ENCODE assay signal across 22 cellular contexts in the genomic region with DNA sequence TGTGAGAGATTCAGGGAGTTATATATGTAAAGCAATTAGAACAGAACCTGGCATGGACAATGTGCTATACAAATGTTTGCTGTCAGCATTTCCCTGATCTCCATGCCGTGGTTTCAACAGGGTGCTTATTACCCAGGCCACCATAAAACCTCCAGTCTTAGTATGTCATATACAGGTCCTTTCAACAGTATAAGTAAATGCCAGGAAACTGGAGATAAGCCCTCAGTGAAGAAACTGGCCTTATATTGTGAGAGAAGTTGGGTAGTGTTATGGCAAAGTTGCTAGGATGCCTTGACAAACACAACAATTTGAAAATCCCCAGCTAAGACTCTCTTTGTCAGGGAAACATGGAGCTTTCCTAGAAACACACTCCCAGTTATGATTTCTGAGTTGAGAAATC.
DNase-seq lines count a peak whose midpoint lies in the region; ATAC-seq, FAIRE-seq and TF ChIP-seq lines count a peak whose summit lies in the region.
"Had no signal": no experiment of that assay in that cellular context is flagged by ENCODE, and none has a peak within 500 bp of the region (broad histone marks: within the 10 kb centered on the region; RNA-seq: fewer than 3 reads in every experiment).

No MANE protein-coding gene starts in this region.

- peaks cover 0 to 2% of the 10 kb centered on the region in 2 donors for H3K27me3 Mint-ChIP-seq in natural killer cell (ENCODE audit: low read depth in 2 of 2)
- H3K27me3 Mint-ChIP-seq: stimulated activated naive CD8-positive, alpha-beta T cell treated with anti-CD3 and anti-CD28 coated beads, Interleukin-15, Interleukin-2, amounts not matched to agents 100 ng/mL and 50 ng/mL, for 24 hours had no signal

- H3K9me3 Mint-ChIP-seq in natural killer cell = peaks cover 4 to 6% of the 10 kb centered on the region in 2 donors

- H2BK120ac ChIP-seq in IMR-90 (ENCODE audit: low read depth, low read length) (peak overlapping the region; percentile 61), trophoblast cell (ENCODE audit: insufficient read depth, low read length, poor library complexity) (no peak overlapping the region)

- BruUV-seq in IMR-90 (replicated peaks; lab: Mats Ljungman, UMichigan) = no TSS peak

- H3K27ac ChIP-seq in IMR-90 (ENCODE audit: insufficient read depth, low read length) = no peak overlapping the region
- peak overlapping the region; percentile 84 for H3K27ac ChIP-seq in hepatocyte
- no peak overlapping the region for H3K27ac ChIP-seq in trophoblast cell (ENCODE audit: low read depth, low read length)
- H3K27ac ChIP-seq: KMS-11, RWPE1 had no signal

- H3K56ac ChIP-seq in IMR-90 (ENCODE audit: extremely low read depth, insufficient read depth, low read length) = no peak overlapping the region

- no peak overlapping the region for H3K4me3 Mint-ChIP-seq in natural killer cell
- H3K4me3 Mint-ChIP-seq: stimulated activated naive CD8-positive, alpha-beta T cell treated with anti-CD3 and anti-CD28 coated beads, Interleukin-15, Interleukin-2, amounts not matched to agents 100 ng/mL and 50 ng/mL, for 24 hours had no signal

- TF ChIP-seq CTCF in IMR-90 (conservative IDR thresholded peaks at IDR 0.05; ENCODE audit: low read depth, low read length) (no peak), hepatocyte (IDR thresholded peaks at IDR 0.05; ENCODE audit: poor library complexity) (no peak), GM13977 (IDR thresholded peaks at IDR 0.05; ENCODE audit: extremely low read depth, insufficient read depth, missing control alignments) (no peak), natural killer cell (IDR thresholded peaks at IDR 0.05) (no peak)

- no peaks in the 10 kb centered on the region for H3K79me2 ChIP-seq in hepatocyte
- no peaks in the 10 kb centered on the region for H3K79me2 ChIP-seq in trophoblast cell (ENCODE audit: control insufficient read depth, insufficient read depth, low read length, poor library complexity)

- H3K79me1 ChIP-seq in IMR-90 (ENCODE audit: low read depth in 1 of 2, low read length in 2 of 2) (no peaks in the 10 kb centered on the region), trophoblast cell (ENCODE audit: low read length) (no peaks in the 10 kb centered on the region)

- no peak overlapping the region for H3K27ac Mint-ChIP-seq in natural killer cell
- H3K27ac Mint-ChIP-seq: stimulated activated naive CD8-positive, alpha-beta T cell treated with anti-CD3 and anti-CD28 coated beads, Interleukin-15, Interleukin-2, amounts not matched to agents 100 ng/mL and 50 ng/mL, for 24 hours had no signal

- H2AFZ ChIP-seq in IMR-90 (replicated peaks; ENCODE audit: low read length, poor library complexity) (no peak overlapping the region), hepatocyte (no peak overlapping the region), trophoblast cell (ENCODE audit: insufficient read depth, low read length, poor library complexity) (no peak overlapping the region)

- H4K12ac ChIP-seq in trophoblast cell (ENCODE audit: low read depth, low read length) = no peak overlapping the region

- H3K23ac ChIP-seq in IMR-90 (ENCODE audit: low read depth, low read length) (no peak overlapping the region; the same call in 1 of the 2 replicates), trophoblast cell (ENCODE audit: low read length) (no peak overlapping the region)

- POLR2A ChIA-PET in IMR-90 (lab: Charles Lee; ENCODE audit: unreplicated experiment) = no interaction called here

- dilution Hi-C loops in IMR-90 (cut with HindIII; ENCODE audit: low sequenced_read_pairs, unreplicated experiment) = no loop called here

- H3K9me2 ChIP-seq in hepatocyte (replicated peaks; ENCODE audit: insufficient read depth) = no peaks in the 10 kb centered on the region

- H3K4ac ChIP-seq in IMR-90 (ENCODE audit: low read depth, low read length) (0 out of 2 replicates have a peak overlapping the region, but pooled peaks have one; percentile 53), trophoblast cell (ENCODE audit: low read depth, low read length) (no peak overlapping the region)

- no peak overlapping the region for H2BK12ac ChIP-seq in trophoblast cell (ENCODE audit: low read length)

- no peak overlapping the region for H2AK9ac ChIP-seq in IMR-90 (replicated peaks; ENCODE audit: low read depth, low read length, poor library complexity)

- no peak for ATAC-seq in IMR-90 (ENCODE audit: low read depth)
- no peak for ATAC-seq in natural killer cell

- H2AK5ac ChIP-seq in IMR-90 (ENCODE audit: low read depth, low read length) (no peak overlapping the region), trophoblast cell (ENCODE audit: low read length) (no peak overlapping the region)

- H4K5ac ChIP-seq in IMR-90 (ENCODE audit: low read depth, low read length) = peak overlapping the region; percentile 73

- H3K9me1 ChIP-seq in IMR-90 (ENCODE audit: insufficient read depth, low read length) = no peaks in the 10 kb centered on the region

- H4K8ac ChIP-seq in IMR-90 (ENCODE audit: low read depth in 2 of 2, low read length in 2 of 2) = no peak overlapping the region
- no peak overlapping the region for H4K8ac ChIP-seq in trophoblast cell (ENCODE audit: low read depth, low read length)

- H3K4me3 ChIP-seq in IMR-90 (ENCODE audit: insufficient read depth, low read depth, low read length) (no peak overlapping the region), hepatocyte (no peak overlapping the region), trophoblast cell (ENCODE audit: low read depth, low read length) (no peak overlapping the region)

- H3K36me3 Mint-ChIP-seq in natural killer cell = no peaks in the 10 kb centered on the region

- intact Hi-C loops in IMR-90 (cut with micrococcal nuclease) = no loop called here
- intact Hi-C loops in natural killer cell (cut with micrococcal nuclease) = no loop called here

- DNase-seq in IMR-90 (no peak), fibroblast of gingiva (ENCODE audit: low read depth) (peak; percentile 36), hepatocyte (ENCODE audit: low spot score) (peak; percentile 67), trophoblast cell (peak; percentile 27 to 60), GM13977 (ENCODE audit: low spot score) (no peak), SW 1271 (lab: John Stamatoyannopoulos, UW) (no peak), GM12891 (ENCODE audit: insufficient read length, low spot score) (no peak), natural killer cell (no peak)
- DNase-seq: activated CD8-positive, alpha-beta memory T cell treated with anti-CD3 and anti-CD28 coated beads, Interleukin-2, amount 50 U/mL, for 48 hours; activated gamma-delta T cell; aorta; C1 segment of cervical spinal cord; effector CD4-positive, alpha-beta T cell; EL; NCI-H187 treated with DMSO at 0.1 percent for 48 hours; NCI-H446; occipital lobe; stimulated activated CD4-positive, alpha-beta T cell treated with anti-CD3 and anti-CD28 coated beads, Interleukin-2, amount 100 ng/mL, for 24 hours had no signal

- H3K9ac ChIP-seq in IMR-90 (ENCODE audit: low read depth, low read length) = no peak overlapping the region
- H3K9ac ChIP-seq in trophoblast cell (ENCODE audit: low read length) = no peak overlapping the region
- H3K9ac ChIP-seq: KMS-11 had no signal

- no peak for TF ChIP-seq POLR2A in IMR-90 (IDR thresholded peaks at IDR 0.05; ENCODE audit: low read depth, low read length)
- no peak for TF ChIP-seq POLR2A in GM12891 (IDR thresholded peaks at IDR 0.05; ENCODE audit: low read depth, low read length)

- H4K20me1 ChIP-seq in IMR-90 (ENCODE audit: insufficient read depth, low read length) (no peaks in the 10 kb centered on the region), hepatocyte (ENCODE audit: insufficient read depth, poor library complexity, severe bottlenecking) (no peaks in the 10 kb centered on the region)

- H3K18ac ChIP-seq in IMR-90 (ENCODE audit: low read depth, low read length) = peak overlapping the region; percentile 74
- no peak overlapping the region for H3K18ac ChIP-seq in trophoblast cell (ENCODE audit: low read length)

- H3K14ac ChIP-seq in IMR-90 (replicated peaks; ENCODE audit: low read depth, low read length) (no peak overlapping the region), trophoblast cell (ENCODE audit: low read length) (no peak overlapping the region)

- no peak for TF ChIP-seq RAD21 in IMR-90 (IDR thresholded peaks at IDR 0.05; ENCODE audit: low read length)

- H3K4me2 ChIP-seq in IMR-90 (ENCODE audit: low read depth, low read length) = no peak overlapping the region
- peak overlapping the region; percentile 10 for H3K4me2 ChIP-seq in hepatocyte
- no peak overlapping the region for H3K4me2 ChIP-seq in trophoblast cell (ENCODE audit: low read length)
- H3K4me2 ChIP-seq: KMS-11 had no signal

- H3K4me1 ChIP-seq in IMR-90 (ENCODE audit: control insufficient read depth, insufficient read depth, low read length) (peaks cover 12% of the 10 kb centered on the region), hepatocyte (ENCODE audit: insufficient read depth) (peaks cover 23% of the 10 kb centered on the region), trophoblast cell (ENCODE audit: control insufficient read depth in 1 of 2, insufficient read depth in 2 of 2, low read length in 2 of 2) (no peaks in the 10 kb centered on the region)

- CTCF ChIA-PET in IMR-90 (lab: Yijun Ruan, JAX) = interaction anchor here (1.3 kb wide), 1 partner anchor 246 kb away, joined by 3 read pairs; no protein-coding TSS in a partner anchor

- H3K27me3 ChIP-seq in IMR-90 (ENCODE audit: control insufficient read depth, insufficient read depth, low read length) (no peaks in the 10 kb centered on the region), hepatocyte (no peaks in the 10 kb centered on the region), trophoblast cell (ENCODE audit: insufficient read depth, low read length) (no peaks in the 10 kb centered on the region)

- H2BK20ac ChIP-seq in IMR-90 (ENCODE audit: low read depth, low read length) = peak overlapping the region; percentile 43

- in situ Hi-C loops in IMR-90 (cut with MboI; ENCODE audit: low sequenced_read_pairs) = no loop called here
- in situ Hi-C loops in GM13977 (cut with MboI; ENCODE audit: low pct_unique_long_range_greater_than_20kb, low sequenced_read_pairs, unreplicated experiment) = no loop called here

- H4K91ac ChIP-seq in IMR-90 (ENCODE audit: insufficient read depth, low read depth, low read length) (peak overlapping the region; percentile 50), trophoblast cell (ENCODE audit: low read depth, low read length) (no peak overlapping the region)

- no CpG with 5 or more reads among the region's 1 CpG for WGBS in IMR-90 (ENCODE audit: extremely low coverage in 2 of 2, insufficient read length in 1 of 2), 2 experiments
- 36% methylated on average over 1 of the region's 1 CpG for WGBS in hepatocyte (ENCODE audit: low lambda C conversion rate, missing lambda C conversion rate)
- no CpG with 5 or more reads among the region's 1 CpG for WGBS in trophoblast cell (ENCODE audit: extremely low coverage, insufficient coverage, insufficient read length)

- H3K36me3 ChIP-seq in IMR-90 (ENCODE audit: control insufficient read depth, insufficient read depth, low read length) (no peaks in the 10 kb centered on the region), hepatocyte (replicated peaks; ENCODE audit: insufficient read depth, low read depth) (no peaks in the 10 kb centered on the region), trophoblast cell (ENCODE audit: control insufficient read depth in 1 of 2, insufficient read depth in 2 of 2, low read length in 2 of 2) (no peaks in the 10 kb centered on the region)

- H3K4me1 Mint-ChIP-seq in natural killer cell = peaks cover 0 to 2% of the 10 kb centered on the region in 2 donors

- peak overlapping the region; percentile 76; the same call in 1 of the 3 replicates for H2BK15ac ChIP-seq in IMR-90 (ENCODE audit: low read depth, low read length)

- H2BK5ac ChIP-seq in IMR-90 (ENCODE audit: low read depth, low read length, poor library complexity, severe bottlenecking) = no peak overlapping the region
- no peak overlapping the region for H2BK5ac ChIP-seq in trophoblast cell (ENCODE audit: low read depth, low read length, poor library complexity)

- FAIRE-seq in GM12891 (lab: Jason Lieb, UNC) = no peak
- FAIRE-seq: A204.1 had no signal

- no peaks in the 10 kb centered on the region for H3K9me3 ChIP-seq in IMR-90 (ENCODE audit: control insufficient read depth, insufficient read depth, low read length)
- no peaks in the 10 kb centered on the region for H3K9me3 ChIP-seq in hepatocyte (ENCODE audit: low read depth)
- no peaks in the 10 kb centered on the region for H3K9me3 ChIP-seq in trophoblast cell (ENCODE audit: insufficient read depth, low read depth, low read length)

Comparison
In these comparisons a context has a peak if more than half of its experiments do, and no peak if none do; other contexts are left out.
1. DNase-seq: peak in fibroblast of gingiva (single experiment), hepatocyte (single experiment) and trophoblast cell (2 of 2); none in IMR-90 (single experiment), GM13977 (single experiment), SW 1271 (0 of 2), GM12891 (single experiment) and natural killer cell (single experiment).